27 cellular contexts compared by ENCODE assay signal in the genomic region with DNA sequence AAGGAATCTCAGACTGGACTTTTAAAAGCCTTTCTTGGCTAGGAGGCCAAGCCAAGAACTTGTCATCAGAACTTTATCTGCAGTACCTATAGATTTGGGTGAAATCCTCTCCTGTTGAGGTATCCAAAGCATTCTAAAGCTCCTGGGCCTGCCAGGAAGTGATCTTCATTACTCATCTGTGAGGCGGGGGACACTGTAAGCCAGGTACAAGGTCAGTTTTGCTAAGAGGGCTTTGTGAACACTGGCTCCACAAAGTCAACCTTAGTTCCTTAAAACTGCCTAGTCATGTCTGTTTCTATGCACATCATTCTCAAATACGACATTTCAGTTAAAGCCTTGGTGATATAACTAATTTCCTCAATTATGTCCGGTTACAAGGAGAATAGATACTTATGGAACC.
"Had no signal": no experiment of that assay in that cellular context is flagged by ENCODE, and none has a peak within 500 bp of the region (broad histone marks: within the 10 kb centered on the region; RNA-seq: fewer than 3 reads in every experiment).

No MANE protein-coding gene starts in this region.

- H3K9me3 ChIP-seq: colonic mucosa, esophagus muscularis mucosa, heart left ventricle, prostate gland, right atrium auricular region, sigmoid colon, thoracic aorta, upper lobe of right lung, uterus had no signal

- H3K36me3 ChIP-seq: colonic mucosa, esophagus muscularis mucosa, gastroesophageal sphincter, heart left ventricle, neural progenitor cell, prostate gland, right atrium auricular region, sigmoid colon, thoracic aorta, tibial nerve, upper lobe of right lung, uterus had no signal

- FAIRE-seq: kidney had no signal

- DNase-seq: colonic mucosa; effector CD8-positive, alpha-beta T cell; endodermal cell; foreskin keratinocyte; heart left ventricle; kidney; mesenchymal stem cell; midbrain; naive thymus-derived CD4-positive, alpha-beta T cell; sigmoid colon; stimulated activated CD4-positive, alpha-beta T cell treated with anti-CD3 and anti-CD28 coated beads, Interleukin-2, amount 100 ng/mL, for 24 hours; stimulated activated CD4-positive, alpha-beta T cell treated with anti-CD3 and anti-CD28 coated beads, Interleukin-4, amount 100 ng/mL, for 24 hours; stimulated activated naive CD8-positive, alpha-beta T cell treated with anti-CD3 and anti-CD28 coated beads, Interleukin-15, Interleukin-2, amounts not matched to agents 100 U/mL and 50 U/mL, for 24 hours; upper lobe of right lung; uterus had no signal

- H3K4me2 ChIP-seq: hepatocyte, neural progenitor cell had no signal

- H3K4me3 ChIP-seq: colonic mucosa, esophagus muscularis mucosa, gastroesophageal sphincter, heart left ventricle, hepatocyte, lung, neural progenitor cell, prostate gland, right atrium auricular region, sigmoid colon, thoracic aorta, tibial nerve, upper lobe of right lung, uterus had no signal

- ATAC-seq: foreskin keratinocyte; gastroesophageal sphincter; heart left ventricle; left lobe of liver; naive thymus-derived CD4-positive, alpha-beta T cell; stimulated activated effector memory CD8-positive, alpha-beta T cell treated with anti-CD3 and anti-CD28 coated beads, Interleukin-12 subunit alpha, Interleukin-12 subunit beta, amount 100 ng/mL, for 72 hours; stimulated activated naive CD8-positive, alpha-beta T cell treated with anti-CD3 and anti-CD28 coated beads, Interleukin-15, Interleukin-2, amounts not matched to agents 100 U/mL and 50 U/mL, for 24 hours; upper lobe of right lung had no signal

- H3K27ac ChIP-seq: colonic mucosa, epithelial cell of prostate, esophagus muscularis mucosa, foreskin keratinocyte, gastroesophageal sphincter, heart left ventricle, hepatocyte, neural progenitor cell, prostate gland, right atrium auricular region, sigmoid colon, thoracic aorta, tibial nerve, upper lobe of right lung, uterus had no signal

- H3K27me3 ChIP-seq: colonic mucosa, esophagus muscularis mucosa, foreskin keratinocyte, gastroesophageal sphincter, heart left ventricle, hepatocyte, neural progenitor cell, right atrium auricular region, sigmoid colon, tibial nerve, upper lobe of right lung, uterus had no signal

- H3K4me1 ChIP-seq: colonic mucosa, prostate gland, uterus had no signal
